Comparison of ENCODE assay signal across 14 cellular contexts in genomic region chr12:93348568-93349435, GRCh38.
"Had no signal": no experiment of that assay in that cellular context is flagged by ENCODE, and none has a peak within 500 bp of the region (broad histone marks: within the 10 kb centered on the region; RNA-seq: fewer than 3 reads in every experiment).

No MANE protein-coding gene starts in this region.

- H3K4me2 ChIP-seq: smooth muscle cell had no signal

- ATAC-seq: effector memory CD8-positive, alpha-beta T cell had no signal

- DNase-seq: activated CD4-positive, alpha-beta T cell treated with anti-CD3 and anti-CD28 coated beads, Interleukin-2, amount 10 ng/mL, durations not matched to agents 24 days and 14 days; activated CD4-positive, CD25-positive, alpha-beta regulatory T cell; activated CD8-positive, alpha-beta memory T cell treated with anti-CD3 and anti-CD28 coated beads for 24 hours; activated gamma-delta T cell treated with Interleukin-2 at 50 U/mL for 16 hours; amniotic stem cell; effector memory CD8-positive, alpha-beta T cell; hippocampal formation; kidney; occipital lobe; stimulated activated CD4-positive, alpha-beta T cell treated with anti-CD3 and anti-CD28 coated beads, Interleukin-4, amount 100 ng/mL, for 4 hours; stimulated activated CD8-positive, alpha-beta memory T cell treated with anti-CD3 and anti-CD28 coated beads, Interleukin-4, amount 100 ng/mL, for 48 hours; stimulated activated naive CD4-positive, alpha-beta T cell treated with Interleukin-2 at 50 U/mL for 16 hours had no signal

- H3K4me3 ChIP-seq: smooth muscle cell had no signal

- H3K27ac ChIP-seq: epithelial cell of prostate had no signal
